ENCODE assay signal across 8 cellular contexts in the genomic region with DNA sequence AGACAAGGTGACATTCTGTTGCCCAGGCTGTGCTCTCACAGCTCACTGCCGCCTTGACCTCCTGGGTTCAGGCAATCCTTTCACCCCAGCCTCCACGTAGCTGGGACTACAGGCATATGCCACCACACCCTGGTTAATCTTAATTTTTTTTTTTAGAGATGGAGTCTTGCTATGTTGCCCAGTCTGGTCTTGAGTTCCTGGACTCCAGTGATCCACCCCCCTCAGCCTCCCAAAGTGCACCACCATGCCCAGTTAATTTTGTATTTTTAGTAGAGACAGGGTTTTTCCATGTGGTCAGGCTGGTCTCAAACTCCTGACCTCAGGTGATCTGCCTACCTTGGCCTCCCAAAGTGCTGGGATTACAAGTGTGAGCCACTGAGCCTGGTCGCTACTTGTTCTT.
DNase-seq lines count a peak whose midpoint lies in the region; ATAC-seq, FAIRE-seq and TF ChIP-seq lines count a peak whose summit lies in the region.
"Not testable (repeated sequence)": the region's sequence is repeated elsewhere in the genome, so short reads cannot be mapped to it uniquely, and the experiment has no call there.

No MANE protein-coding gene starts in this region.

- peak overlapping the region; percentile 55 to 95 (median 74); a peak in 18 of 22 replicates for H3K4me2 ChIP-seq in BLaER1 treated with 17β-estradiol and CSF1 and Interleukin-3, amounts not matched to agents 10 nM and 100 nM
- not testable (repeated sequence) for H3K4me2 ChIP-seq in OCI-LY1 (ENCODE audit: low read length); astrocyte (ENCODE audit: low read length)

- not testable (repeated sequence) for FAIRE-seq in astrocyte (lab: Jason Lieb, UNC)

- H3K27me3 Mint-ChIP-seq in astrocyte (ENCODE audit: low read depth, unreplicated experiment); natural killer cell treated with Interleukin-12 subunit alpha and Interleukin-12 subunit beta and Interleukin-15 and Interleukin-18, amount 100 ng/mL, for 72 hours; stimulated activated memory B cell treated with anti-CD40 and anti-IgM and Interleukin-4, amounts not matched to agents 10 μg/mL and 1 μg/mL and 100 μg/mL, for 72 hours: not testable (repeated sequence)

- not testable (repeated sequence) for TF ChIP-seq POLR2A in transverse colon (IDR thresholded peaks at IDR 0.05)

- H3K4me1 ChIP-seq in BLaER1 treated with 17β-estradiol and CSF1 and Interleukin-3, amounts not matched to agents 10 nM and 100 nM: peaks cover 41 to 87% (median 49%) of the 10 kb centered on the region in 10 experiments
- H3K4me1 ChIP-seq in OCI-LY1 (ENCODE audit: insufficient read depth, low read length, severe bottlenecking) (peaks cover 47% of the 10 kb centered on the region), transverse colon (peaks cover 0 to 20% (median under 1%) of the 10 kb centered on the region in 4 donors)
- not testable (repeated sequence) for H3K4me1 ChIP-seq in astrocyte (ENCODE audit: insufficient read depth, low read length); right cardiac atrium (ENCODE audit: control insufficient read depth, insufficient read depth, low read length)

- in situ Hi-C loops in transverse colon (cut with MboI; ENCODE audit: low pct_ligation_motif_present in 1 of 4, low pct_unique_long_range_greater_than_20kb in 1 of 4, low sequenced_read_pairs in 3 of 4): not testable (repeated sequence)

- H3K4me3 Mint-ChIP-seq in astrocyte (ENCODE audit: unreplicated experiment); natural killer cell treated with Interleukin-12 subunit alpha and Interleukin-12 subunit beta and Interleukin-15 and Interleukin-18, amount 100 ng/mL, for 72 hours; stimulated activated memory B cell treated with anti-CD40 and anti-IgM and Interleukin-4, amounts not matched to agents 10 μg/mL and 1 μg/mL and 100 μg/mL, for 72 hours: not testable (repeated sequence)

- intact Hi-C loops in right cardiac atrium (cut with DNase I): loop anchor here in 1 of 4 donors (10.0 kb wide), 1 partner anchor 65 kb away; a partner anchor contains a TSS
- intact Hi-C loops in transverse colon (cut with DNase I; ENCODE audit: low total_unique reads): loop anchor here (10.0 kb wide), 1 partner anchor 115 kb away; no protein-coding TSS in a partner anchor

- not testable (repeated sequence) for H3K79me2 ChIP-seq in OCI-LY1 (ENCODE audit: insufficient read depth, low read length); astrocyte (ENCODE audit: insufficient read depth, low read length)

- H3K9me3 Mint-ChIP-seq in astrocyte (ENCODE audit: unreplicated experiment); natural killer cell treated with Interleukin-12 subunit alpha and Interleukin-12 subunit beta and Interleukin-15 and Interleukin-18, amount 100 ng/mL, for 72 hours; stimulated activated memory B cell treated with anti-CD40 and anti-IgM and Interleukin-4, amounts not matched to agents 10 μg/mL and 1 μg/mL and 100 μg/mL, for 72 hours: not testable (repeated sequence)

- not testable (repeated sequence) for H3K4me3 ChIP-seq in BLaER1 treated with 17β-estradiol and CSF1 and Interleukin-3, amounts not matched to agents 10 nM and 100 nM; OCI-LY1 (ENCODE audit: low read depth, low read length, poor library complexity, severe bottlenecking); astrocyte (ENCODE audit: insufficient read depth, low read depth, low read length); right cardiac atrium (ENCODE audit: low read length); transverse colon

- H4K20me1 ChIP-seq in BLaER1 treated with 17β-estradiol and CSF1 and Interleukin-3, amounts not matched to agents 10 nM and 100 nM; OCI-LY1 (ENCODE audit: insufficient read depth, low read length); astrocyte (ENCODE audit: insufficient read depth, low read length): not testable (repeated sequence)

- not testable (repeated sequence) for TF ChIP-seq CTCF in OCI-LY1 (IDR thresholded peaks at IDR 0.05; ENCODE audit: low read length); astrocyte (IDR thresholded peaks at IDR 0.05; ENCODE audit: insufficient read depth, low read depth, low read length); transverse colon (IDR thresholded peaks at IDR 0.05)

- peak overlapping the region in 7 of 11 experiments; percentile 19 to 97 (median 75); a peak in 12 of 22 replicates for H3K27ac ChIP-seq in BLaER1 treated with 17β-estradiol and CSF1 and Interleukin-3, amounts not matched to agents 10 nM and 100 nM
- H3K27ac ChIP-seq in OCI-LY1 (ENCODE audit: low read depth, low read length, poor library complexity, severe bottlenecking): peak overlapping the region; percentile 99
- H3K27ac ChIP-seq in astrocyte (ENCODE audit: low read depth, low read length): not testable (repeated sequence)
- peak overlapping the region; percentile 57 for H3K27ac ChIP-seq in right cardiac atrium (ENCODE audit: low read length)
- H3K27ac ChIP-seq in transverse colon: peak overlapping the region; percentile 6 to 79 (median 69)

- 97% methylated on average over 3 of the region's 3 CpGs for WGBS in right cardiac atrium
- 58 to 88% methylated on average over 2 to 3 of the region's 3 CpGs for WGBS in transverse colon (ENCODE audit: low coverage in 1 of 2), 2 donors

- not testable (repeated sequence) for TF ChIP-seq EP300 in transverse colon (IDR thresholded peaks at IDR 0.05; ENCODE audit: low read depth)

- H3K4me1 Mint-ChIP-seq in astrocyte (ENCODE audit: low read depth, unreplicated experiment): peaks cover 12% of the 10 kb centered on the region
- H3K4me1 Mint-ChIP-seq in natural killer cell treated with Interleukin-12 subunit alpha and Interleukin-12 subunit beta and Interleukin-15 and Interleukin-18, amount 100 ng/mL, for 72 hours (ENCODE audit: low read depth in 2 of 2): peaks cover 23 to 34% of the 10 kb centered on the region in 2 donors
- H3K4me1 Mint-ChIP-seq in stimulated activated memory B cell treated with anti-CD40 and anti-IgM and Interleukin-4, amounts not matched to agents 10 μg/mL and 1 μg/mL and 100 μg/mL, for 72 hours: peaks cover 59% of the 10 kb centered on the region

- peaks cover 16% of the 10 kb centered on the region for H3F3A ChIP-seq in OCI-LY1 (ENCODE audit: insufficient read depth, low read length)

- not testable (repeated sequence) for H3K36me3 ChIP-seq in BLaER1 treated with 17β-estradiol and CSF1 and Interleukin-3, amounts not matched to agents 10 nM and 100 nM; OCI-LY1 (ENCODE audit: insufficient read depth, low read length); astrocyte (ENCODE audit: insufficient read depth, low read length); transverse colon

- H3K9me3 ChIP-seq in BLaER1 treated with 17β-estradiol and CSF1 and Interleukin-3, amounts not matched to agents 10 nM and 100 nM (replicated peaks in 1 of 11); OCI-LY1 (ENCODE audit: low read length); astrocyte (ENCODE audit: insufficient read depth, low read depth, low read length); right cardiac atrium (ENCODE audit: control insufficient read depth, low read length); transverse colon: not testable (repeated sequence)

- DNase-seq in astrocyte (ENCODE audit: low read depth); right cardiac atrium; natural killer cell treated with Interleukin-12 subunit alpha and Interleukin-12 subunit beta and Interleukin-15 and Interleukin-18, amount 100 ng/mL, for 72 hours (ENCODE audit: low spot score); transverse colon: not testable (repeated sequence)
- peak; percentile 33 for DNase-seq in ecto neural progenitor cell (ENCODE audit: low spot score)

- H3K27ac Mint-ChIP-seq in astrocyte (ENCODE audit: unreplicated experiment): peak overlapping the region; percentile 26
- peak overlapping the region; percentile 68 to 92 for H3K27ac Mint-ChIP-seq in natural killer cell treated with Interleukin-12 subunit alpha and Interleukin-12 subunit beta and Interleukin-15 and Interleukin-18, amount 100 ng/mL, for 72 hours
- H3K27ac Mint-ChIP-seq in stimulated activated memory B cell treated with anti-CD40 and anti-IgM and Interleukin-4, amounts not matched to agents 10 μg/mL and 1 μg/mL and 100 μg/mL, for 72 hours: peak overlapping the region; percentile 91

- H2AFZ ChIP-seq in OCI-LY1 (ENCODE audit: low read length); astrocyte (ENCODE audit: low read depth, low read length): not testable (repeated sequence)

- H3K27me3 ChIP-seq in BLaER1 treated with 17β-estradiol and CSF1 and Interleukin-3, amounts not matched to agents 10 nM and 100 nM; OCI-LY1 (ENCODE audit: insufficient read depth, low read length); astrocyte (ENCODE audit: insufficient read depth, low read length); right cardiac atrium (ENCODE audit: control insufficient read depth, insufficient read depth); transverse colon: not testable (repeated sequence)

- H3K36me3 Mint-ChIP-seq in astrocyte (ENCODE audit: low read depth, unreplicated experiment); natural killer cell treated with Interleukin-12 subunit alpha and Interleukin-12 subunit beta and Interleukin-15 and Interleukin-18, amount 100 ng/mL, for 72 hours; stimulated activated memory B cell treated with anti-CD40 and anti-IgM and Interleukin-4, amounts not matched to agents 10 μg/mL and 1 μg/mL and 100 μg/mL, for 72 hours: not testable (repeated sequence)

- H3K9me2 ChIP-seq in OCI-LY1 (ENCODE audit: low read depth, low read length): not testable (repeated sequence)

- peak overlapping the region in 3 of 11 experiments; percentile 71 to 90 (median 82); a peak in 5 of 22 replicates for H3K9ac ChIP-seq in BLaER1 treated with 17β-estradiol and CSF1 and Interleukin-3, amounts not matched to agents 10 nM and 100 nM
- not testable (repeated sequence) for H3K9ac ChIP-seq in OCI-LY1 (ENCODE audit: low read length); astrocyte (ENCODE audit: low read length)

- ATAC-seq in right cardiac atrium; natural killer cell treated with Interleukin-12 subunit alpha and Interleukin-12 subunit beta and Interleukin-15 and Interleukin-18, amount 100 ng/mL, for 72 hours; stimulated activated memory B cell treated with anti-CD40 and anti-IgM and Interleukin-4, amounts not matched to agents 10 μg/mL and 1 μg/mL and 100 μg/mL, for 72 hours: not testable (repeated sequence)

Comparison
In these comparisons a context has a peak if more than half of its experiments do, and no peak if none do; other contexts are left out.
1. H3K27ac Mint-ChIP-seq: peak in every context shown above with its lines; median percentile 91 in stimulated activated memory B cell treated with anti-CD40 and anti-IgM and Interleukin-4, amounts not matched to agents 10 μg/mL and 1 μg/mL and 100 μg/mL, for 72 hours; 80 in natural killer cell treated with Interleukin-12 subunit alpha and Interleukin-12 subunit beta and Interleukin-15 and Interleukin-18, amount 100 ng/mL, for 72 hours; 26 in astrocyte.